ENCODE assay signal across 1 cellular context in genomic region chr1:236687273-236687672, GRCh38.
TF ChIP-seq lines count a peak whose summit lies in the region.

No MANE protein-coding gene starts in this region.

TF ChIP-seq in GM23338, 12 proteins besides CTCF, POLR2A, EP300 and RAD21 (continued from another document):
- no peak for TF ChIP-seq ZNF462 (CRISPR knock-in tag; IDR thresholded peaks at IDR 0.05)
TF ChIP-seq in GM23338: peak in this region for 0.
